Comparison of ENCODE assay signal across 26 cellular contexts in genomic region chr6:146077992-146078391, GRCh38. TPM values are rescaled to one million over a fixed set of nuclear protein-coding genes. Genes with fewer than 3 reads are reported as not detected.
DNase-seq lines count a peak whose midpoint lies in the region; ATAC-seq, FAIRE-seq and TF ChIP-seq lines count a peak whose summit lies in the region.
"Had no signal": no experiment of that assay in that cellular context is flagged by ENCODE, and none has a peak within 500 bp of the region (broad histone marks: within the 10 kb centered on the region; RNA-seq: fewer than 3 reads in every experiment).

No MANE protein-coding gene starts in this region.

- H3K18ac ChIP-seq in neuronal stem cell (ENCODE audit: low read length) = no peak overlapping the region

- no peak for DNase-seq in HepG2 (ENCODE audit: low spot score)
- no peak for DNase-seq in right lobe of liver
- DNase-seq in neuronal stem cell (ENCODE audit: low spot score) = no peak
- DNase-seq in hypothalamus (lab: John Stamatoyannopoulos, UW) = no peak
- DNase-seq: ACHN; AML-193; BE2C; CD4-positive, alpha-beta T cell; CD8-positive, alpha-beta memory T cell; DMS 273 treated with DMSO at 0.1 percent for 48 hours; DMS79; EL; GDM1; GM23248; H7; HCEC 1CT had no signal

- H4K20me1 ChIP-seq in HepG2 (ENCODE audit: insufficient read depth, low read length) (no peaks in the 10 kb centered on the region), neural cell (ENCODE audit: insufficient read depth) (no peaks in the 10 kb centered on the region)
- H4K20me1 ChIP-seq: BLaER1 treated with 17β-estradiol and CSF1 and Interleukin-3, amounts not matched to agents 10 nM and 100 nM had no signal

- H3K9me3 ChIP-seq in HepG2 (ENCODE audit: low read length) (no peaks in the 10 kb centered on the region), right lobe of liver (no peaks in the 10 kb centered on the region), neural cell (ENCODE audit: low read length) (no peaks in the 10 kb centered on the region), neuronal stem cell (replicated peaks in 1 of 2; ENCODE audit: control insufficient read depth in 2 of 2, insufficient read depth in 1 of 2, low read depth in 1 of 2, low read length in 2 of 2) (no peaks in the 10 kb centered on the region)
- H3K9me3 ChIP-seq: BE2C; BLaER1 treated with 17β-estradiol and CSF1 and Interleukin-3, amounts not matched to agents 10 nM and 100 nM had no signal

- ATAC-seq in HepG2 (no peak), right lobe of liver (no peak), GM18867 (IDR thresholded peaks at IDR 0.05; ENCODE audit: unreplicated experiment) (no peak), HG03108 (IDR thresholded peaks at IDR 0.05; ENCODE audit: unreplicated experiment) (no peak)
- ATAC-seq: GM12878 had no signal

- no peak for TF ChIP-seq CTCF in HepG2 (CRISPR knock-in tag; IDR thresholded peaks at IDR 0.05)
- no peak for TF ChIP-seq CTCF in right lobe of liver (IDR thresholded peaks at IDR 0.05)
- no peak for TF ChIP-seq CTCF in neural cell (IDR thresholded peaks at IDR 0.05; ENCODE audit: poor library complexity, severe bottlenecking)

- CTCF ChIA-PET in HepG2 (lab: Yijun Ruan, JAX; ENCODE audit: low intra/inter-chr PET ratio, low total read pairs) = no interaction called here

- 27% methylated on average over 4 of the region's 4 CpGs for WGBS in HepG2 (ENCODE audit: low lambda C conversion rate)
- 54% methylated on average over 4 of the region's 4 CpGs for WGBS in right lobe of liver (ENCODE audit: insufficient coverage, low coverage, low lambda C conversion rate, missing lambda C conversion rate)
- no CpG with 5 or more reads among the region's 4 CpGs for WGBS in neuronal stem cell (ENCODE audit: extremely low coverage in 2 of 2, insufficient read length in 2 of 2, insufficient replicate concordance in 1 of 2), 2 donors

- H3K36me3 ChIP-seq in HepG2 (replicated peaks in 1 of 2; ENCODE audit: control insufficient read depth in 1 of 2, insufficient read depth in 2 of 2, low read length in 2 of 2) = no peaks in the 10 kb centered on the region
- H3K36me3 ChIP-seq in right lobe of liver = no peaks in the 10 kb centered on the region
- no peaks in the 10 kb centered on the region for H3K36me3 ChIP-seq in neural cell (ENCODE audit: insufficient read depth, low read length)
- no peaks in the 10 kb centered on the region for H3K36me3 ChIP-seq in neuronal stem cell (replicated peaks in 1 of 2; ENCODE audit: control insufficient read depth in 2 of 2, insufficient read depth in 2 of 2, low read length in 2 of 2)
- H3K36me3 ChIP-seq: BE2C; BLaER1 treated with 17β-estradiol and CSF1 and Interleukin-3, amounts not matched to agents 10 nM and 100 nM had no signal

- TF ChIP-seq EP300 in HepG2 (IDR thresholded peaks at IDR 0.05; ENCODE audit: low read depth in 2 of 2, low read length in 2 of 2) (no peak), HepG2 (CRISPR knock-in tag; IDR thresholded peaks at IDR 0.05; ENCODE audit: borderline replicate concordance) (no peak), neural cell (conservative IDR thresholded peaks at IDR 0.05; ENCODE audit: poor library complexity, severe bottlenecking) (peak; percentile 93)

- H4K8ac ChIP-seq in neuronal stem cell (ENCODE audit: low read depth, low read length) = no peak overlapping the region

- in situ Hi-C loops in HepG2 (cut with HindIII; ENCODE audit: extremely low pct_ligation_motif_present, low pct_unique_long_range_greater_than_20kb) = no loop called here

- no peak overlapping the region for H2BK12ac ChIP-seq in neuronal stem cell (ENCODE audit: low read length)

- H2BK120ac ChIP-seq in neuronal stem cell (ENCODE audit: low read depth, low read length) = no peak overlapping the region

- H3K79me2 ChIP-seq in HepG2 (ENCODE audit: insufficient read depth, low read length) (no peaks in the 10 kb centered on the region), neural cell (replicated peaks; ENCODE audit: insufficient read depth, low read length) (no peaks in the 10 kb centered on the region)

- H2BK15ac ChIP-seq in neuronal stem cell (ENCODE audit: low read length) = no peak overlapping the region

- intact Hi-C loops in HepG2 (cut with micrococcal nuclease; ENCODE audit: unreplicated experiment) (no loop called here), right lobe of liver (cut with DNase I) (no loop called here)

- TF ChIP-seq POLR2A in HepG2 (IDR thresholded peaks at IDR 0.05; ENCODE audit: insufficient read depth in 1 of 2, low read depth in 2 of 2, low read length in 2 of 2) (no peak), right lobe of liver (IDR thresholded peaks at IDR 0.05) (no peak)

- no peak for FAIRE-seq in HepG2 (lab: Jason Lieb, UNC)
- FAIRE-seq: A204.1, D721Med, GM12878, H1 had no signal

- POLR2A ChIA-PET in HepG2 (lab: Yijun Ruan, JAX) = no interaction called here

- H3K9me2 ChIP-seq in neural cell (ENCODE audit: insufficient read depth, low read length) = no peaks in the 10 kb centered on the region

- H3K4ac ChIP-seq in neuronal stem cell (ENCODE audit: low read length) = no peak overlapping the region

- H3K27ac ChIP-seq in HepG2 (ENCODE audit: extremely low read length, insufficient read depth, low read length) = no peak overlapping the region
- H3K27ac ChIP-seq in right lobe of liver = no peak overlapping the region
- H3K27ac ChIP-seq in neural cell (ENCODE audit: low read length) = peak overlapping the region; percentile 87
- H3K27ac ChIP-seq in neuronal stem cell (replicated peaks; ENCODE audit: low read length) = no peak overlapping the region
- H3K27ac ChIP-seq: 22Rv1; BLaER1 treated with 17β-estradiol and CSF1 and Interleukin-3, amounts not matched to agents 10 nM and 100 nM; GM23248 had no signal

- no peak overlapping the region for H3K4me2 ChIP-seq in HepG2 (ENCODE audit: low read depth, low read length)
- peak overlapping the region; percentile 88 for H3K4me2 ChIP-seq in neural cell (ENCODE audit: low read length)
- H3K4me2 ChIP-seq in neuronal stem cell (ENCODE audit: insufficient read depth, low read length, poor library complexity, severe bottlenecking) = no peak overlapping the region
- H3K4me2 ChIP-seq: BLaER1 treated with 17β-estradiol and CSF1 and Interleukin-3, amounts not matched to agents 10 nM and 100 nM had no signal

- H3K23ac ChIP-seq in neuronal stem cell (ENCODE audit: low read depth, low read length, poor library complexity) = no peak overlapping the region

- no peak overlapping the region for H2AK5ac ChIP-seq in neuronal stem cell (ENCODE audit: low read depth, low read length)

- H3K14ac ChIP-seq in neuronal stem cell (ENCODE audit: low read length) = no peak overlapping the region

- H2BK5ac ChIP-seq in neuronal stem cell (ENCODE audit: low read length) = no peak overlapping the region

- BruUV-seq in HepG2 (replicated peaks; lab: Mats Ljungman, UMichigan) = no TSS peak

- H3K27me3 ChIP-seq in HepG2 (ENCODE audit: control insufficient read depth in 1 of 2, insufficient read depth in 2 of 2, low read length in 2 of 2) (no peaks in the 10 kb centered on the region), right lobe of liver (no peaks in the 10 kb centered on the region), neural cell (ENCODE audit: insufficient read depth, low read depth, low read length) (no peaks in the 10 kb centered on the region), neuronal stem cell (ENCODE audit: control insufficient read depth in 3 of 3, insufficient read depth in 3 of 3, low read depth in 1 of 3, low read length in 3 of 3) (no peaks in the 10 kb centered on the region)
- H3K27me3 ChIP-seq: BE2C; BLaER1 treated with 17β-estradiol and CSF1 and Interleukin-3, amounts not matched to agents 10 nM and 100 nM had no signal

- H3K4me1 ChIP-seq in HepG2 (ENCODE audit: insufficient read depth, low read length) (no peaks in the 10 kb centered on the region), right lobe of liver (no peaks in the 10 kb centered on the region), neuronal stem cell (ENCODE audit: control insufficient read depth in 2 of 2, insufficient read depth in 1 of 2, low read depth in 1 of 2, low read length in 2 of 2) (peaks cover 0 to 11% of the 10 kb centered on the region in 2 donors)
- H3K4me1 ChIP-seq: BE2C had no signal

- no peaks in the 10 kb centered on the region for H3K79me1 ChIP-seq in neuronal stem cell (ENCODE audit: low read depth, low read length)

- TF ChIP-seq RAD21 in HepG2 (CRISPR knock-in tag; IDR thresholded peaks at IDR 0.05) (no peak), neural cell (conservative IDR thresholded peaks at IDR 0.05) (no peak)

- H2AFZ ChIP-seq in HepG2 (ENCODE audit: low read length) (no peak overlapping the region), neural cell (ENCODE audit: low read depth, low read length) (peak overlapping the region; percentile 15), neuronal stem cell (ENCODE audit: low read length) (peak overlapping the region; percentile 66)
- H2AFZ ChIP-seq: GM23248 had no signal

- H3K9ac ChIP-seq in HepG2 (ENCODE audit: insufficient read depth, low read depth, low read length) (no peak overlapping the region), neural cell (ENCODE audit: low read length) (peak overlapping the region; percentile 46), neuronal stem cell (ENCODE audit: low read depth, low read length, poor library complexity) (no peak overlapping the region)
- H3K9ac ChIP-seq: BLaER1 treated with 17β-estradiol and CSF1 and Interleukin-3, amounts not matched to agents 10 nM and 100 nM; GM23248 had no signal

- H3F3A ChIP-seq in neural cell (ENCODE audit: insufficient read depth, low read length, poor library complexity, severe bottlenecking) = peaks cover 4% of the 10 kb centered on the region

- H4K91ac ChIP-seq in neuronal stem cell (ENCODE audit: low read depth, low read length, poor library complexity) = no peak overlapping the region

- no peak overlapping the region for H3K4me3 ChIP-seq in HepG2 (replicated peaks in 1 of 3; ENCODE audit: insufficient read depth in 1 of 3, low read depth in 2 of 3, low read length in 3 of 3)
- H3K4me3 ChIP-seq in right lobe of liver = no peak overlapping the region
- peak overlapping the region; percentile 36 for H3K4me3 ChIP-seq in neural cell (ENCODE audit: low read length)
- H3K4me3 ChIP-seq in neuronal stem cell (ENCODE audit: low read length in 2 of 2) = no peak overlapping the region
- H3K4me3 ChIP-seq: BLaER1 treated with 17β-estradiol and CSF1 and Interleukin-3, amounts not matched to agents 10 nM and 100 nM; GM12878; GM23248 had no signal

RNA-seq across cellular contexts. Expression of gene GRM1, which starts 49.1 kb away (rescaled TPM):
- total RNA-seq in HepG2 (2016; rRNA removed; fragmentation: Illumina TruSeq; extraction: Trizol) (0.09 TPM in 1 of 2 replicates, not detected in the other), right lobe of liver (under 1 TPM in 1 of 6 experiments, not detected in 5; 0.07 TPM)
- not detected in 2 replicates for total RNA-seq in HepG2 (2016; cell fraction: cytosol; rRNA removed; fragmentation: Illumina TruSeq; extraction: Trizol; ENCODE audit: low read depth)
- not detected in 2 replicates for total RNA-seq in HepG2 (2016; cell fraction: insoluble cytoplasmic fraction; rRNA removed; fragmentation: Illumina TruSeq; extraction: Trizol)
- total RNA-seq in HepG2 (2016; cell fraction: membrane; rRNA removed; fragmentation: Illumina TruSeq; extraction: Trizol) = not detected in 2 replicates
- not detected in 2 replicates for total RNA-seq in HepG2 (2016; cell fraction: nucleus; rRNA removed; fragmentation: Illumina TruSeq; extraction: Trizol)
- polyA plus RNA-seq in HepG2 (2011; rRNA removed) (not detected in 2 replicates), neural cell (2.8 and 2.9 TPM in 2 replicates)
- 0.01 TPM in 2 replicates for polyA plus RNA-seq in HepG2 (2011; cell fraction: cytosol; rRNA removed)
- polyA plus RNA-seq in HepG2 (2011; cell fraction: nucleus; rRNA removed) = 0.02 TPM in 2 replicates
- not detected in 2 replicates for polyA plus RNA-seq in HepG2 (2012)
- polyA plus RNA-seq in HepG2 (2016; cell fraction: cytosol; fragmentation: Illumina TruSeq; extraction: Trizol; ENCODE audit: low read depth) = not detected in 2 replicates
- polyA plus RNA-seq in HepG2 (2016; cell fraction: insoluble cytoplasmic fraction; fragmentation: Illumina TruSeq; extraction: Trizol; ENCODE audit: low read depth) = not detected in 2 replicates
- polyA plus RNA-seq in HepG2 (2016; cell fraction: membrane; fragmentation: Illumina TruSeq; extraction: Trizol; ENCODE audit: low read depth) = not detected in 2 replicates
- not detected in 2 replicates for polyA plus RNA-seq in HepG2 (2016; cell fraction: nucleus; fragmentation: Illumina TruSeq; extraction: Trizol; ENCODE audit: insufficient read depth, low read depth)
- polyA minus RNA-seq in HepG2 (2011; rRNA and poly(A)+ RNA removed; ENCODE audit: low replicate concordance) = 0.16 and 0.35 TPM in 2 replicates
- not detected in 2 replicates for polyA minus RNA-seq in HepG2 (2011; cell fraction: cytosol; rRNA and poly(A)+ RNA removed)
- polyA minus RNA-seq in HepG2 (2011; cell fraction: nucleus; rRNA and poly(A)+ RNA removed) = not detected in 2 replicates
- 8.5 and 10.9 TPM in 2 replicates for polyA minus RNA-seq in neural cell
- 0.18 TPM for polyA plus RNA-seq in neuronal stem cell (2013, experiment 1 of 2)
- polyA plus RNA-seq in neuronal stem cell (2013, experiment 2 of 2) = 0.21 TPM
- total RNA-seq: CD4-positive, alpha-beta T cell; CD8-positive, alpha-beta memory T cell; GM12878; GM23248 had no signal
- polyA plus RNA-seq: CD14-positive monocyte; CD8-positive, alpha-beta memory T cell; GM23248 had no signal
